In the genomic region with DNA sequence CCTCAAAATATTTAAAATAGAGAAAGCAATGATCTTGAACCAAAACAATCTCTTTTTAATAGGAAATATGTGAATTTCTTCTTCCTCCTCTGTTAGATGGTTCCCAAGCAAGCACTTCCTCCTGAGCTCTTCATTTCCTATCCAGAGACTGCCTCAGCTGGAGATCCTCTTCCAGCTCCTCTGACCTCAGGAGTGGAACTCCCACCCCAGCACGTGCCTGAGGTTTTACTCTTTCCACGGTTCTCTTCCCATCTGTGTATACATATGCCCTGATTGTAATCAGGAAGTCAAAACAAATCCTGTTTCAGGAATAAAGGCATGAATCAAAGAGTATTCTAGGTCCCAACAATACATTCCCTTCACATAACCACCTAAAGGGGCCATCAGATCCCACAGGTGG, we compare ENCODE assay signal across 24 cellular contexts. TPM values are rescaled to one million over a fixed set of nuclear protein-coding genes. Genes with fewer than 3 reads are reported as not detected.
DNase-seq lines count a peak whose midpoint lies in the region; ATAC-seq, FAIRE-seq and TF ChIP-seq lines count a peak whose summit lies in the region.
"Had no signal": no experiment of that assay in that cellular context is flagged by ENCODE, and none has a peak within 500 bp of the region (broad histone marks: within the 10 kb centered on the region; RNA-seq: fewer than 3 reads in every experiment).

No MANE protein-coding gene starts in this region.

- ATAC-seq in left ventricle myocardium superior (peak; percentile 22), lower lobe of right lung (no peak), GM19455 (IDR thresholded peaks at IDR 0.05; ENCODE audit: unreplicated experiment) (no peak)
- ATAC-seq: activated CD4-positive, CD25-positive, alpha-beta regulatory T cell treated with anti-CD3 and anti-CD28 coated beads, Interleukin-2, amount 50 U/mL, for 24 hours; natural killer cell had no signal

- no peaks in the 10 kb centered on the region for H3K27me3 ChIP-seq in left ventricle myocardium inferior (ENCODE audit: low read depth)
- H3K27me3 ChIP-seq in colonic mucosa = no peaks in the 10 kb centered on the region
- no peaks in the 10 kb centered on the region for H3K27me3 ChIP-seq in lower lobe of right lung (ENCODE audit: low read depth)
- H3K27me3 ChIP-seq: adrenal gland, heart right ventricle, SJCRH30 had no signal

- H3K4me1 ChIP-seq in left ventricle myocardium inferior (peaks cover 62% of the 10 kb centered on the region), colonic mucosa (peaks cover 6% of the 10 kb centered on the region), lower lobe of right lung (peaks cover 48% of the 10 kb centered on the region)

- H3K27ac ChIP-seq in left ventricle myocardium inferior (replicated peaks) (no peak overlapping the region), colonic mucosa (peak overlapping the region; percentile 38), lower lobe of right lung (peak overlapping the region; percentile 2)
- H3K27ac ChIP-seq: adrenal gland, HL-60, SJCRH30, skin epidermis had no signal

- no peaks in the 10 kb centered on the region for H3K36me3 ChIP-seq in left ventricle myocardium inferior
- H3K36me3 ChIP-seq in colonic mucosa = no peaks in the 10 kb centered on the region
- no peaks in the 10 kb centered on the region for H3K36me3 ChIP-seq in lower lobe of right lung
- H3K36me3 ChIP-seq: adrenal gland, HAP-1, heart right ventricle, SJCRH30 had no signal

- FAIRE-seq in HTR-8/SVneo (lab: Jason Lieb, UNC) = no peak

- no peak overlapping the region for H3K9ac ChIP-seq in colonic mucosa (ENCODE audit: low read depth in 2 of 2, low read length in 2 of 2)

- TF ChIP-seq CTCF in left ventricle myocardium inferior (IDR thresholded peaks at IDR 0.05; ENCODE audit: borderline replicate concordance) (no peak), colonic mucosa (IDR thresholded peaks at IDR 0.05) (no peak), lower lobe of right lung (IDR thresholded peaks at IDR 0.05) (no peak)

- DNase-seq in left ventricle myocardium superior (no peak), left ventricle myocardium inferior (no peak), colonic mucosa (peak; percentile 31), lower lobe of right lung (no peak), retina (no peak), HTR-8/SVneo (ENCODE audit: insufficient read length, low spot score) (no peak), NCI-H1092 treated with DMSO at 0.1 percent for 48 hours (lab: John Stamatoyannopoulos, UW) (no peak)
- DNase-seq: activated CD8-positive, alpha-beta memory T cell treated with anti-CD3 and anti-CD28 coated beads for 24 hours; adrenal gland; central memory CD4-positive, alpha-beta T cell; effector memory CD4-positive, alpha-beta T cell; heart right ventricle; KBM-7; mesendoderm; natural killer cell; NCI-H1092; stimulated activated CD4-positive, alpha-beta T cell treated with anti-CD3 and anti-CD28 coated beads, Interleukin-4, amount 100 ng/mL, for 24 hours had no signal

- H3K9me3 ChIP-seq in left ventricle myocardium inferior (replicated peaks) = no peaks in the 10 kb centered on the region
- H3K9me3 ChIP-seq in colonic mucosa = no peaks in the 10 kb centered on the region
- H3K9me3 ChIP-seq in lower lobe of right lung = no peaks in the 10 kb centered on the region
- H3K9me3 ChIP-seq: adrenal gland, HAP-1, heart right ventricle, SJCRH30 had no signal

- intact Hi-C loops in left ventricle myocardium superior (cut with micrococcal nuclease) (no loop called here), left ventricle myocardium inferior (cut with micrococcal nuclease) (no loop called here), colonic mucosa (cut with DNase I) (no loop called here), lower lobe of right lung (cut with DNase I) (no loop called here)

- H3K4me3 ChIP-seq in left ventricle myocardium inferior (no peak overlapping the region), colonic mucosa (no peak overlapping the region), lower lobe of right lung (no peak overlapping the region)
- H3K4me3 ChIP-seq: adrenal gland, HAP-1, heart right ventricle, SJCRH30, skin epidermis had no signal

RNA-seq across cellular contexts. Expression of gene DENND11, which starts 5.6 kb away (rescaled TPM):
- total RNA-seq in left ventricle myocardium superior = 10.8 TPM
- 8.5 TPM for total RNA-seq in left ventricle myocardium inferior
- total RNA-seq in colonic mucosa = 10 to 100 TPM; 32.3 to 38.1 TPM
- total RNA-seq in lower lobe of right lung = 34.1 TPM

RNA-seq across cellular contexts. Expression of gene WEE2, which starts 11.8 kb away (rescaled TPM):
- total RNA-seq in left ventricle myocardium superior = not detected
- total RNA-seq in left ventricle myocardium inferior = not detected
- total RNA-seq in colonic mucosa = not detected
- total RNA-seq in lower lobe of right lung = not detected
- total RNA-seq: adrenal gland, OCI-LY7, SJCRH30 had no signal

RNA-seq across cellular contexts. Expression of gene SSBP1, which starts 41.8 kb away (rescaled TPM):
- total RNA-seq in left ventricle myocardium superior = 98.4 TPM
- total RNA-seq in left ventricle myocardium inferior = 83.8 TPM
- total RNA-seq in colonic mucosa = 100 to 1,000 TPM in 1 of 2 donors, 10 to 100 TPM in 1; 76.7 to 130 TPM
- total RNA-seq in lower lobe of right lung = 65.2 TPM
